Comparison of ENCODE assay signal across 12 cellular contexts in the genomic region with DNA sequence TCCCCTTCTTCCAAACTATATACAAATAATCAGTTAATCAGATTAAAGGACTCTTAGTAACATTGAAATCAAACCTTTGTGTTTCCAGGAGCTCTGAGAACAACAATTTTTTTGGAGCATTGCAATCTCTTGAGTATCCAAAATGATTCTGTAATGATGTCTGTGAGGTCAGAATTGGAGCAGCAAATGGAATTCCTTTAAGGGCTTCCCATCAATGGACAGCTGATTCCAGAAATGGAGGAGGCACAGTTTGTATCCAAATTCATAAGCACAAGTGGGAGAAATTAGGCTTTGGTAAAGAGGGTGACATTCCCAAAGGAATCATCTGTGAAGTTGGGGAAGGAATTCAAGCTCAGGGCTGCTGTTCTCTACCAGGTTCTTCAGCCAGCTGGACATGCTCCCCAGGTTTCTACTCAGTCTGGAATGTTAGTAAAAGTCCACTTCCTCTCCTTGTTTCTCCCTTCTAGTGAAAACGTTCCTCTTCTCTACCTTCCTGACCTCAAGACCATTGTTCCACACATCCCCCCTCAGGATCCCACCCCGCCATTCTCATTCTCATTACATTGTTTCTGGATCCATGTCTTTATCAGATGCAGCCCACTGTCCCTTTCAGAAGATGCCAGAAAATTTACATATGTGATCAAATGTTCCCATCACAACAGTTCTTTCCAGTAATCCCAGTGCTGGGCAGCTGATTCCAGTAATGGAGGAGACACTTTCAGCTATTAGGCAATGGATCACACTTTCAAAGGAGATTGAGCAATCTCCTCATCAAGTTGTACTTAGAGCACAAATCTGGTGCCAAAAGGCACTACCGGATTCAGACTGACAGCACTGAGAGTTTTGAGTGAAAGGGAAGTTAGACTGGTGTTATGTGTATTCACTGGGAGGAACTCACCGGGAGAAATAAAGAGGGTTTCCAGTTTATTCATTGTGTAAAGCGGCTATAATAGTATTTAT.
DNase-seq lines count a peak whose midpoint lies in the region; ATAC-seq and TF ChIP-seq lines count a peak whose summit lies in the region.
"Had no signal": no experiment of that assay in that cellular context is flagged by ENCODE, and none has a peak within 500 bp of the region (broad histone marks: within the 10 kb centered on the region; RNA-seq: fewer than 3 reads in every experiment).

No MANE protein-coding gene starts in this region.

- 51% methylated on average over 5 of the region's 5 CpGs for WGBS in liver

- H3K9me3 Mint-ChIP-seq in stimulated activated effector memory CD8-positive, alpha-beta T cell treated with anti-CD3 and anti-CD28 coated beads, Interleukin-12 subunit alpha, Interleukin-12 subunit beta, amount 100 ng/mL, for 72 hours = no peaks in the 10 kb centered on the region
- H3K9me3 Mint-ChIP-seq: CD8-positive, alpha-beta memory T cell had no signal

- H3K4me3 Mint-ChIP-seq in stimulated activated effector memory CD8-positive, alpha-beta T cell treated with anti-CD3 and anti-CD28 coated beads, Interleukin-12 subunit alpha, Interleukin-12 subunit beta, amount 100 ng/mL, for 72 hours = no peak overlapping the region
- H3K4me3 Mint-ChIP-seq: CD8-positive, alpha-beta memory T cell had no signal

- H3K4me1 ChIP-seq in liver (ENCODE audit: control insufficient read depth in 4 of 4, insufficient read depth in 4 of 4, low read length in 3 of 4) (peaks cover 13 to 42% (median 27%) of the 10 kb centered on the region in 4 donors), foreskin keratinocyte (peaks cover 13% of the 10 kb centered on the region)

- TF ChIP-seq RAD21 in liver (IDR thresholded peaks at IDR 0.05) = peak; percentile 62

- H3K4me3 ChIP-seq in choroid plexus epithelial cell (ENCODE audit: low read depth, low read length) = no peak overlapping the region
- H3K4me3 ChIP-seq in liver (ENCODE audit: low read depth in 1 of 3, low read length in 3 of 3) = peak overlapping the region in 1 of 3 donors; percentile 22

- no peak for ATAC-seq in HG02642 (IDR thresholded peaks at IDR 0.05; ENCODE audit: poor library complexity, unreplicated experiment)
- no peak for ATAC-seq in GM19328 (IDR thresholded peaks at IDR 0.05; ENCODE audit: unreplicated experiment)
- no peak for ATAC-seq in foreskin keratinocyte
- no peak for ATAC-seq in stimulated activated effector memory CD8-positive, alpha-beta T cell treated with anti-CD3 and anti-CD28 coated beads, Interleukin-12 subunit alpha, Interleukin-12 subunit beta, amount 100 ng/mL, for 72 hours
- ATAC-seq: stimulated activated naive CD8-positive, alpha-beta T cell treated with anti-CD3 and anti-CD28 coated beads, Interleukin-15, Interleukin-2, amounts not matched to agents 100 U/mL and 50 U/mL, for 24 hours had no signal

- TF ChIP-seq CTCF in choroid plexus epithelial cell (conservative IDR thresholded peaks at IDR 0.05; ENCODE audit: low read depth, low read length) (no peak), liver (IDR thresholded peaks at IDR 0.05; ENCODE audit: low read depth, low read length, missing input control) (no peak), foreskin keratinocyte (conservative IDR thresholded peaks at IDR 0.05) (no peak)

- H3K36me3 ChIP-seq in liver (ENCODE audit: control insufficient read depth in 4 of 4, insufficient read depth in 3 of 4, low read depth in 1 of 4, low read length in 3 of 4) = no peaks in the 10 kb centered on the region

- peak; percentile 56 for DNase-seq in LHCN-M2 (ENCODE audit: low read depth)
- DNase-seq in choroid plexus epithelial cell (ENCODE audit: low read depth) = peak; percentile 88
- peak; percentile 50 for DNase-seq in stromal cell of bone marrow (ENCODE audit: low read depth)
- DNase-seq in foreskin keratinocyte = no peak
- DNase-seq in stimulated activated effector memory CD8-positive, alpha-beta T cell treated with anti-CD3 and anti-CD28 coated beads, Interleukin-12 subunit alpha, Interleukin-12 subunit beta, amount 100 ng/mL, for 72 hours (ENCODE audit: low spot score in 2 of 2) = no peak
- DNase-seq: CD8-positive, alpha-beta memory T cell; OCI-M1; stimulated activated naive CD8-positive, alpha-beta T cell treated with anti-CD3 and anti-CD28 coated beads, Interleukin-15, Interleukin-2, amounts not matched to agents 100 U/mL and 50 U/mL, for 24 hours had no signal

- H3K36me3 Mint-ChIP-seq in stimulated activated effector memory CD8-positive, alpha-beta T cell treated with anti-CD3 and anti-CD28 coated beads, Interleukin-12 subunit alpha, Interleukin-12 subunit beta, amount 100 ng/mL, for 72 hours = no peaks in the 10 kb centered on the region

- H3K27me3 ChIP-seq in liver (ENCODE audit: control insufficient read depth in 4 of 4, insufficient read depth in 4 of 4, low read length in 3 of 4) (no peaks in the 10 kb centered on the region), foreskin keratinocyte (no peaks in the 10 kb centered on the region)

- peaks cover 10% of the 10 kb centered on the region for H3K4me1 Mint-ChIP-seq in stimulated activated effector memory CD8-positive, alpha-beta T cell treated with anti-CD3 and anti-CD28 coated beads, Interleukin-12 subunit alpha, Interleukin-12 subunit beta, amount 100 ng/mL, for 72 hours

- H3K27ac ChIP-seq in liver (ENCODE audit: low read depth in 1 of 2, low read length in 2 of 2) (peak overlapping the region; percentile 54 to 61), foreskin keratinocyte (no peak overlapping the region)
- H3K27ac ChIP-seq: VCaP had no signal

- peak overlapping the region in 1 of 2 donors; percentile 74 for H3K9ac ChIP-seq in liver (ENCODE audit: low read depth in 1 of 2, low read length in 2 of 2)

- no peaks in the 10 kb centered on the region for H3K9me3 ChIP-seq in liver (ENCODE audit: control insufficient read depth in 4 of 4, low read length in 3 of 4)

- H3K27ac Mint-ChIP-seq in stimulated activated effector memory CD8-positive, alpha-beta T cell treated with anti-CD3 and anti-CD28 coated beads, Interleukin-12 subunit alpha, Interleukin-12 subunit beta, amount 100 ng/mL, for 72 hours = no peak overlapping the region
- H3K27ac Mint-ChIP-seq: CD8-positive, alpha-beta memory T cell had no signal

TF ChIP-seq in liver, 16 proteins besides CTCF, POLR2A, EP300 and RAD21 (continues in another document):
- TF ChIP-seq YY1 (IDR thresholded peaks at IDR 0.05) (peak; percentile 90), HNF4G (IDR thresholded peaks at IDR 0.05) (peak; percentile 62), JUND (IDR thresholded peaks at IDR 0.05) (peak; percentile 90 to 91), GABPA (IDR thresholded peaks at IDR 0.05 in 1 of 2, conservative IDR thresholded peaks at IDR 0.05 in 1 of 2) (peak; percentile 11 to 51), HNF4A (conservative IDR thresholded peaks at IDR 0.05) (peak; percentile 84 to 85), MAX (IDR thresholded peaks at IDR 0.05) (peak; percentile 95), SP1 (IDR thresholded peaks at IDR 0.05) (peak; percentile 85), FOXA1 (IDR thresholded peaks at IDR 0.05) (peak; percentile 57), EGR1 (IDR thresholded peaks at IDR 0.05; ENCODE audit: low read depth in 2 of 2) (peak; percentile 56 to 68), RXRA (IDR thresholded peaks at IDR 0.05) (peak; percentile 85 to 88), FOXA2 (IDR thresholded peaks at IDR 0.05) (peak; percentile 74), NR2F2 (IDR thresholded peaks at IDR 0.05) (peak; percentile 34)
- TF ChIP-seq, protein P1, sequence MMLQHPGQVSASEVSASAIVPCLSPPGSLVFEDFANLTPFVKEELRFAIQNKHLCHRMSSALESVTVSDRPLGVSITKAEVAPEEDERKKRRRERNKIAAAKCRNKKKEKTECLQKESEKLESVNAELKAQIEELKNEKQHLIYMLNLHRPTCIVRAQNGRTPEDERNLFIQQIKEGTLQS (IDR thresholded peaks at IDR 0.05) = peak; percentile 78
- TF ChIP-seq, protein P2, sequence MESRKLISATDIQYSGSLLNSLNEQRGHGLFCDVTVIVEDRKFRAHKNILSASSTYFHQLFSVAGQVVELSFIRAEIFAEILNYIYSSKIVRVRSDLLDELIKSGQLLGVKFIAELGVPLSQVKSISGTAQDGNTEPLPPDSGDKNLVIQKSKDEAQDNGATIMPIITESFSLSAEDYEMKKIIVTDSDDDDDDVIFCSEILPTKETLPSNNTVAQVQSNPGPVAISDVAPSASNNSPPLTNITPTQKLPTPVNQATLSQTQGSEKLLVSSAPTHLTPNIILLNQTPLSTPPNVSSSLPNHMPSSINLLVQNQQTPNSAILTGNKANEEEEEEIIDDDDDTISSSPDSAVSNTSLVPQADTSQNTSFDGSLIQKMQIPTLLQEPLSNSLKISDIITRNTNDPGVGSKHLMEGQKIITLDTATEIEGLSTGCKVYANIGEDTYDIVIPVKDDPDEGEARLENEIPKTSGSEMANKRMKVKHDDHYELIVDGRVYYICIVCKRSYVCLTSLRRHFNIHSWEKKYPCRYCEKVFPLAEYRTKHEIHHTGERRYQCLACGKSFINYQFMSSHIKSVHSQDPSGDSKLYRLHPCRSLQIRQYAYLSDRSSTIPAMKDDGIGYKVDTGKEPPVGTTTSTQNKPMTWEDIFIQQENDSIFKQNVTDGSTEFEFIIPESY (IDR thresholded peaks at IDR 0.05) = peak; percentile 86

Comparison
In these comparisons a context has a peak if more than half of its experiments do, and no peak if none do; other contexts are left out.
1. DNase-seq: peak in LHCN-M2 (single experiment), choroid plexus epithelial cell (single experiment) and stromal cell of bone marrow (single experiment); none in foreskin keratinocyte (0 of 2) and stimulated activated effector memory CD8-positive, alpha-beta T cell treated with anti-CD3 and anti-CD28 coated beads, Interleukin-12 subunit alpha, Interleukin-12 subunit beta, amount 100 ng/mL, for 72 hours (0 of 2).